ENCODE assay signal across 2 cellular contexts in the genomic region with DNA sequence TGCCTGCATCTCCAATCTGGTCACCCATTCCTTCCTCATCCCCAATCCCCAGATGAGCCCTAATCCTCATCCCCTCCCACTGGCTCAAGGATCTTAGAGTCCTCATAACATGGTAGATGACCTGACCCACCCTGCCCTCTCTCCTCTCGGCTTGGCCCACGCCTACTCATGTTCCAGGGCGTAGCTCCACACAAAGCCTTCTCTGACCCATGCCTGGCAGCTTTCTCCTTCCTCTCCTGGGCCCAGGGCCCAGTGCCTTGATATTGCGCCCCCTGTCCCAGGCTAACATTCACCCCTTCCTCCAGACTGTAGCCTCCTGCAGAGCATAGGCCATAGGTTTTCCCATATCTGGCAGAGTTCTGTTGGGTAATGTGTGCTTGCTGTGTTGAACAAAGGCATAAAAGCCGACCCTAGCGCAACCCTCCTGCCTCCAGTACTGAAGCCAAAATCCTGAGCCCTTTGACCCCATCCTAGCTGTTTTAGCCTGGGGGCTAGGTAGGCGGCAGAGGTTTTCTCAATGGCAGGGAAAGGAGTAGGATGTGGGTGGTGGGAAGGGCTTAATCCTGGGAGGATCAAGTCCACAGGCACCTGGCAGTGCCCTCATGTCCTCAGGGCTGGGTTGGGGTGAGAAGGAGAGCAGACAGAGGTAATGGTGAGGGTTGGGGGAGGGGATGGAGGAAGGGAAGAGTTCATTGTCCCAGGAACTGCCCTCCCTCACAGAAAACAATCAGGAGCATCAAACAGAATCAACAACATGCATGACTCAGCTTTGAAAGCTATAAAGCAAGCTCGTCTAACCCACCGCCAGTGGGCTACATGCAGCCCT.
A peak's percentile ranks its signal among the peaks of the same experiment; 100 is the strongest.
TF ChIP-seq lines count a peak whose summit lies in the region.

No MANE protein-coding gene starts in this region.

TF ChIP-seq in HEK293, 187 proteins besides CTCF, POLR2A, EP300 and RAD21:
- TF ChIP-seq, protein P1, sequence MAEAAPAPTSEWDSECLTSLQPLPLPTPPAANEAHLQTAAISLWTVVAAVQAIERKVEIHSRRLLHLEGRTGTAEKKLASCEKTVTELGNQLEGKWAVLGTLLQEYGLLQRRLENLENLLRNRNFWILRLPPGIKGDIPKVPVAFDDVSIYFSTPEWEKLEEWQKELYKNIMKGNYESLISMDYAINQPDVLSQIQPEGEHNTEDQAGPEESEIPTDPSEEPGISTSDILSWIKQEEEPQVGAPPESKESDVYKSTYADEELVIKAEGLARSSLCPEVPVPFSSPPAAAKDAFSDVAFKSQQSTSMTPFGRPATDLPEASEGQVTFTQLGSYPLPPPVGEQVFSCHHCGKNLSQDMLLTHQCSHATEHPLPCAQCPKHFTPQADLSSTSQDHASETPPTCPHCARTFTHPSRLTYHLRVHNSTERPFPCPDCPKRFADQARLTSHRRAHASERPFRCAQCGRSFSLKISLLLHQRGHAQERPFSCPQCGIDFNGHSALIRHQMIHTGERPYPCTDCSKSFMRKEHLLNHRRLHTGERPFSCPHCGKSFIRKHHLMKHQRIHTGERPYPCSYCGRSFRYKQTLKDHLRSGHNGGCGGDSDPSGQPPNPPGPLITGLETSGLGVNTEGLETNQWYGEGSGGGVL (tag by site-specific recombination; IDR thresholded peaks at IDR 0.05): peak; percentile 15; the same call in 1 of the 2 replicates
- TF ChIP-seq MZF1 (tag by site-specific recombination; IDR thresholded peaks at IDR 0.05; ENCODE audit: borderline replicate concordance) (no peak), ZNF248 (tag by site-specific recombination; IDR thresholded peaks at IDR 0.05) (no peak), BCL11B (tag by site-specific recombination; IDR thresholded peaks at IDR 0.05; ENCODE audit: low read depth) (no peak), ZNF707 (tag by site-specific recombination; IDR thresholded peaks at IDR 0.05) (no peak), IKZF3 (tag by site-specific recombination; IDR thresholded peaks at IDR 0.05) (no peak), WT1 (tag by site-specific recombination; IDR thresholded peaks at IDR 0.05) (no peak), ZFHX2 (tag by site-specific recombination; conservative IDR thresholded peaks at IDR 0.05) (peak; percentile 89), SALL2 (tag by site-specific recombination; IDR thresholded peaks at IDR 0.05; ENCODE audit: borderline replicate concordance) (no peak), ZNF354C (tag by site-specific recombination; IDR thresholded peaks at IDR 0.05; ENCODE audit: borderline replicate concordance, low read depth) (no peak), ZBTB8A (tag by site-specific recombination; IDR thresholded peaks at IDR 0.05) (no peak), ZSCAN30 (tag by site-specific recombination; IDR thresholded peaks at IDR 0.05) (no peak), EGR2 (tag by site-specific recombination; IDR thresholded peaks at IDR 0.05; ENCODE audit: low read depth) (peak; percentile 89), ZNF558 (tag by site-specific recombination; IDR thresholded peaks at IDR 0.05) (no peak)
- TF ChIP-seq, protein P2, sequence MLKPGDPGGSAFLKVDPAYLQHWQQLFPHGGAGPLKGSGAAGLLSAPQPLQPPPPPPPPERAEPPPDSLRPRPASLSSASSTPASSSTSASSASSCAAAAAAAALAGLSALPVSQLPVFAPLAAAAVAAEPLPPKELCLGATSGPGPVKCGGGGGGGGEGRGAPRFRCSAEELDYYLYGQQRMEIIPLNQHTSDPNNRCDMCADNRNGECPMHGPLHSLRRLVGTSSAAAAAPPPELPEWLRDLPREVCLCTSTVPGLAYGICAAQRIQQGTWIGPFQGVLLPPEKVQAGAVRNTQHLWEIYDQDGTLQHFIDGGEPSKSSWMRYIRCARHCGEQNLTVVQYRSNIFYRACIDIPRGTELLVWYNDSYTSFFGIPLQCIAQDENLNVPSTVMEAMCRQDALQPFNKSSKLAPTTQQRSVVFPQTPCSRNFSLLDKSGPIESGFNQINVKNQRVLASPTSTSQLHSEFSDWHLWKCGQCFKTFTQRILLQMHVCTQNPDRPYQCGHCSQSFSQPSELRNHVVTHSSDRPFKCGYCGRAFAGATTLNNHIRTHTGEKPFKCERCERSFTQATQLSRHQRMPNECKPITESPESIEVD (tag by site-specific recombination; IDR thresholded peaks at IDR 0.05): no peak
- TF ChIP-seq, protein P3, sequence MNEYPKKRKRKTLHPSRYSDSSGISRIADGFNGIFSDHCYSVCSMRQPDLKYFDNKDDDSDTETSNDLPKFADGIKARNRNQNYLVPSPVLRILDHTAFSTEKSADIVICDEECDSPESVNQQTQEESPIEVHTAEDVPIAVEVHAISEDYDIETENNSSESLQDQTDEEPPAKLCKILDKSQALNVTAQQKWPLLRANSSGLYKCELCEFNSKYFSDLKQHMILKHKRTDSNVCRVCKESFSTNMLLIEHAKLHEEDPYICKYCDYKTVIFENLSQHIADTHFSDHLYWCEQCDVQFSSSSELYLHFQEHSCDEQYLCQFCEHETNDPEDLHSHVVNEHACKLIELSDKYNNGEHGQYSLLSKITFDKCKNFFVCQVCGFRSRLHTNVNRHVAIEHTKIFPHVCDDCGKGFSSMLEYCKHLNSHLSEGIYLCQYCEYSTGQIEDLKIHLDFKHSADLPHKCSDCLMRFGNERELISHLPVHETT (tag by site-specific recombination; IDR thresholded peaks at IDR 0.05): no peak

TF ChIP-seq in H1, 55 proteins besides CTCF, POLR2A, EP300 and RAD21:
- TF ChIP-seq BACH1 (IDR thresholded peaks at IDR 0.05; ENCODE audit: low read length) (peak; percentile 64; the same call in 1 of the 2 replicates), MAFK (IDR thresholded peaks at IDR 0.05; ENCODE audit: low read depth, low read length) (peak; percentile 66), CBX8 (IDR thresholded peaks at IDR 0.05; ENCODE audit: borderline replicate concordance, low read depth, low read length) (no peak), NANOG (IDR thresholded peaks at IDR 0.05; ENCODE audit: insufficient read depth, low read depth, low read length, poor library complexity, severe bottlenecking) (peak; percentile 57), SP2 (IDR thresholded peaks at IDR 0.05; ENCODE audit: low read length) (no peak)
TF ChIP-seq in H1: peak in this region for 3.
